ENCODE assay signal across 8 cellular contexts in genomic region chr12:9813821-9814798, GRCh38. TPM values are rescaled to one million over a fixed set of nuclear protein-coding genes. Genes with fewer than 3 reads are reported as not detected.
DNase-seq lines count a peak whose midpoint lies in the region; ATAC-seq, FAIRE-seq and TF ChIP-seq lines count a peak whose summit lies in the region.

No MANE protein-coding gene starts in this region.

- POLR2A ChIA-PET in endothelial cell of umbilical vein (lab: Charles Lee) = no interaction called here

- H3K9me1 ChIP-seq in endothelial cell of umbilical vein (replicated peaks; ENCODE audit: control insufficient read depth, extremely low read depth, insufficient read depth, low read length) = no peaks in the 10 kb centered on the region

- H3K9me3 ChIP-seq in endothelial cell of umbilical vein (replicated peaks; ENCODE audit: control insufficient read depth, insufficient read depth, low read length) = no peaks in the 10 kb centered on the region
- no peaks in the 10 kb centered on the region for H3K9me3 ChIP-seq in mucosa of descending colon

- H3K36me3 ChIP-seq in endothelial cell of umbilical vein (ENCODE audit: control insufficient read depth in 2 of 2, extremely low read depth in 1 of 2, insufficient read depth in 2 of 2, low read length in 2 of 2) = no peaks in the 10 kb centered on the region
- H3K36me3 ChIP-seq in mucosa of descending colon (ENCODE audit: low read depth) = no peaks in the 10 kb centered on the region

- H3K4me1 ChIP-seq in endothelial cell of umbilical vein (ENCODE audit: control insufficient read depth, extremely low read depth, insufficient read depth, low read length) = no peaks in the 10 kb centered on the region
- H3K4me1 ChIP-seq in mucosa of descending colon (ENCODE audit: low read depth) = no peaks in the 10 kb centered on the region

- CTCF ChIA-PET in endothelial cell of umbilical vein (lab: Charles Lee) = interaction anchor here (0.6 to 5.9 kb wide), 32 partner anchors 8 to 356 kb away, joined by 3 to 75 read pairs (median 4); partner anchors contain the start of genes CLEC12B and CLEC2A

- peak overlapping the region in 2 of 3 experiments; percentile 3 to 28 for H3K4me3 ChIP-seq in endothelial cell of umbilical vein (replicated peaks in 1 of 3; ENCODE audit: insufficient read depth in 1 of 3, low read depth in 1 of 3, low read length in 3 of 3)
- no peak overlapping the region for H3K4me3 ChIP-seq in mucosa of descending colon

- H3K9ac ChIP-seq in endothelial cell of umbilical vein (replicated peaks; ENCODE audit: extremely low read depth, insufficient read depth, low read length) = no peak overlapping the region

- no peaks in the 10 kb centered on the region for H3K79me2 ChIP-seq in endothelial cell of umbilical vein (ENCODE audit: control insufficient read depth, insufficient read depth, low read length)

- BruUV-seq in endothelial cell of umbilical vein (replicated peaks; lab: Mats Ljungman, UMichigan) = no TSS peak

- intact Hi-C loops in endothelial cell of umbilical vein (cut with micrococcal nuclease) (loop anchor here (1.0 kb wide), 5 partner anchors 64 to 376 kb away; no protein-coding TSS in a partner anchor), mucosa of descending colon (cut with DNase I, micrococcal nuclease) (loop anchor here in 1 of 2 donors (5.0 kb wide), 1 partner anchor 123 kb away; no protein-coding TSS in a partner anchor)

- no peak for TF ChIP-seq POLR2A in endothelial cell of umbilical vein (IDR thresholded peaks at IDR 0.05; ENCODE audit: low read depth, low read length)

- DNase-seq in NCI-H82 (lab: John Stamatoyannopoulos, UW) (peak; percentile 83), endothelial cell of umbilical vein (ENCODE audit: low read depth, low spot score) (peak; percentile 74), mucosa of descending colon (peak; percentile 84 to 86 (median 85))
- DNase-seq in activated CD8-positive, alpha-beta memory T cell treated with anti-CD3 and anti-CD28 coated beads for 24 hours = peak; percentile 98
- DNase-seq in stimulated activated CD8-positive, alpha-beta memory T cell treated with anti-CD3 and anti-CD28 coated beads, Interleukin-7, amount 100 ng/mL, for 1 hour (ENCODE audit: low read depth in 2 of 2) = peak; percentile 85 to 88

- peak overlapping the region; percentile 74 for H2AFZ ChIP-seq in endothelial cell of umbilical vein (ENCODE audit: low read depth, low read length)

- H3K27ac ChIP-seq in 22Rv1 (no peak overlapping the region), endothelial cell of umbilical vein (ENCODE audit: insufficient read depth, low read depth, low read length) (no peak overlapping the region)

- ATAC-seq in GM18511 (IDR thresholded peaks at IDR 0.05; ENCODE audit: unreplicated experiment) = peak; percentile 92
- peak; percentile 91 for ATAC-seq in HG03025 (IDR thresholded peaks at IDR 0.05; ENCODE audit: low FRiP score, unreplicated experiment)
- peak; percentile 98 for ATAC-seq in mucosa of descending colon

- peak; percentile 54 for FAIRE-seq in endothelial cell of umbilical vein (lab: Jason Lieb, UNC)

- TF ChIP-seq CTCF in 22Rv1 (IDR thresholded peaks at IDR 0.05) = peak; percentile 99
- peak; percentile 93 to 99 for TF ChIP-seq CTCF in endothelial cell of umbilical vein (IDR thresholded peaks at IDR 0.05; ENCODE audit: extremely low read depth in 1 of 2, insufficient read depth in 1 of 2, low read depth in 1 of 2, low read length in 2 of 2)
- TF ChIP-seq CTCF in mucosa of descending colon (IDR thresholded peaks at IDR 0.05) = peak; percentile 75

- peak overlapping the region; percentile 43 for H3K4me2 ChIP-seq in endothelial cell of umbilical vein (ENCODE audit: insufficient read depth, low read length)

- dilution Hi-C loops in endothelial cell of umbilical vein (cut with MboI; ENCODE audit: extremely low pct_ligation_motif_present, low sequenced_read_pairs) = no loop called here

- no peaks in the 10 kb centered on the region for H4K20me1 ChIP-seq in endothelial cell of umbilical vein (replicated peaks; ENCODE audit: control insufficient read depth, extremely low read depth, insufficient read depth, low read length)

- peaks cover 0 to 7% of the 10 kb centered on the region in 2 experiments for H3K27me3 ChIP-seq in endothelial cell of umbilical vein (ENCODE audit: control insufficient read depth in 2 of 2, insufficient read depth in 2 of 2, low read length in 2 of 2)

TF ChIP-seq in endothelial cell of umbilical vein, 7 proteins besides CTCF, POLR2A, EP300 and RAD21:
- TF ChIP-seq GATA2 (IDR thresholded peaks at IDR 0.05; ENCODE audit: insufficient read depth, insufficient read length, low read depth, low read length) (no peak), POLR2AphosphoS5 (IDR thresholded peaks at IDR 0.05; ENCODE audit: insufficient read depth, low read depth, low read length) (no peak), FOS (IDR thresholded peaks at IDR 0.05; ENCODE audit: borderline replicate concordance, insufficient read depth, low read length) (no peak), EZH2 (IDR thresholded peaks at IDR 0.05; ENCODE audit: borderline replicate concordance, low read depth, low read length, severe bottlenecking) (no peak), MAX (IDR thresholded peaks at IDR 0.05; ENCODE audit: insufficient read depth, insufficient read length) (no peak), MYC (IDR thresholded peaks at IDR 0.05; ENCODE audit: low read depth, low read length) (no peak), JUN (IDR thresholded peaks at IDR 0.05; ENCODE audit: borderline replicate concordance, insufficient read depth, insufficient read length, low read depth) (no peak)

RNA-seq across cellular contexts. Expression of gene KLRF1, which starts 13.2 kb away (rescaled TPM):
- total RNA-seq in endothelial cell of umbilical vein = not detected in 2 replicates
- not detected in 2 replicates for polyA plus RNA-seq in endothelial cell of umbilical vein
- polyA plus RNA-seq in endothelial cell of umbilical vein (2011; cell fraction: cytosol; rRNA removed) = not detected in 2 replicates
- not detected in 2 replicates for polyA plus RNA-seq in endothelial cell of umbilical vein (2011; cell fraction: nucleus; rRNA removed)
- not detected in 2 replicates for polyA plus RNA-seq in endothelial cell of umbilical vein (2012)
- not detected in 2 replicates for polyA minus RNA-seq in endothelial cell of umbilical vein
- not detected for polyA minus RNA-seq in endothelial cell of umbilical vein (2011; cell fraction: cytosol; rRNA and poly(A)+ RNA removed)
- polyA minus RNA-seq in endothelial cell of umbilical vein (2011; cell fraction: nucleus; rRNA and poly(A)+ RNA removed) = not detected in 2 replicates
- total RNA-seq in mucosa of descending colon = under 1 TPM; 0.55 to 0.73 (median 0.58) TPM

RNA-seq across cellular contexts. Expression of gene CD69, which starts 53.4 kb away (rescaled TPM):
- 0.49 and 1.2 TPM in 2 replicates for total RNA-seq in endothelial cell of umbilical vein
- 2.9 and 4.4 TPM in 2 replicates for polyA plus RNA-seq in endothelial cell of umbilical vein
- 3.6 and 4.4 TPM in 2 replicates for polyA plus RNA-seq in endothelial cell of umbilical vein (2011; cell fraction: cytosol; rRNA removed)
- polyA plus RNA-seq in endothelial cell of umbilical vein (2011; cell fraction: nucleus; rRNA removed) = 17.7 and 22.0 TPM in 2 replicates
- 20.6 and 39.3 TPM in 2 replicates for polyA plus RNA-seq in endothelial cell of umbilical vein (2012)
- 6.4 and 7.9 TPM in 2 replicates for polyA minus RNA-seq in endothelial cell of umbilical vein
- polyA minus RNA-seq in endothelial cell of umbilical vein (2011; cell fraction: cytosol; rRNA and poly(A)+ RNA removed) = not detected
- 11.8 and 17.0 TPM in 2 replicates for polyA minus RNA-seq in endothelial cell of umbilical vein (2011; cell fraction: nucleus; rRNA and poly(A)+ RNA removed)
- 1 to 10 TPM; 2.4 to 4.7 (median 3.2) TPM for total RNA-seq in mucosa of descending colon

RNA-seq across cellular contexts. Expression of gene CLEC2B, which starts 55.0 kb away (rescaled TPM):
- total RNA-seq in endothelial cell of umbilical vein (16.4 and 18.3 TPM in 2 replicates), mucosa of descending colon (1 to 10 TPM; 3.5 to 7.3 (median 6.5) TPM)
- 4.4 and 6.7 TPM in 2 replicates for polyA plus RNA-seq in endothelial cell of umbilical vein
- polyA plus RNA-seq in endothelial cell of umbilical vein (2011; cell fraction: cytosol; rRNA removed) = 8.0 and 9.4 TPM in 2 replicates
- 25.2 and 31.4 TPM in 2 replicates for polyA plus RNA-seq in endothelial cell of umbilical vein (2011; cell fraction: nucleus; rRNA removed)
- polyA plus RNA-seq in endothelial cell of umbilical vein (2012) = 9.0 and 11.6 TPM in 2 replicates
- 2.2 and 6.4 TPM in 2 replicates for polyA minus RNA-seq in endothelial cell of umbilical vein
- polyA minus RNA-seq in endothelial cell of umbilical vein (2011; cell fraction: cytosol; rRNA and poly(A)+ RNA removed) = 7.1 TPM
- 18.3 and 26.1 TPM in 2 replicates for polyA minus RNA-seq in endothelial cell of umbilical vein (2011; cell fraction: nucleus; rRNA and poly(A)+ RNA removed)
